ENCODE assay signal across 1 cellular context in genomic region chr3:32551496-32551895, GRCh38.
TF ChIP-seq lines count a peak whose summit lies in the region.

No MANE protein-coding gene starts in this region.

TF ChIP-seq in IMR-90, 13 proteins besides CTCF, POLR2A, EP300 and RAD21 (continued from another document):
- TF ChIP-seq FOS (IDR thresholded peaks at IDR 0.05; ENCODE audit: low read depth, low read length) = no peak
- no peak for TF ChIP-seq SMC3 (IDR thresholded peaks at IDR 0.05; ENCODE audit: low read depth, low read length)
TF ChIP-seq in IMR-90: peak in this region for 0.
